Comparison of ENCODE assay signal across 22 cellular contexts in genomic region chr5:154686490-154686889, GRCh38.
"Had no signal": no experiment of that assay in that cellular context is flagged by ENCODE, and none has a peak within 500 bp of the region (broad histone marks: within the 10 kb centered on the region; RNA-seq: fewer than 3 reads in every experiment).

No MANE protein-coding gene starts in this region.

- H3K4me3 ChIP-seq: pancreas, tibial artery had no signal

- DNase-seq: activated CD4-positive, alpha-beta memory T cell treated with anti-CD3 and anti-CD28 coated beads for 36 hours; activated CD4-positive, alpha-beta T cell treated with anti-CD3 and anti-CD28 coated beads for 48 hours; activated CD4-positive, CD25-positive, alpha-beta regulatory T cell; activated naive CD4-positive, alpha-beta T cell treated with anti-CD3 and anti-CD28 coated beads for 36 hours; activated naive CD8-positive, alpha-beta T cell treated with anti-CD3 and anti-CD28 coated beads, Interleukin-2, amount 10 ng/mL, durations not matched to agents 7 days and 5 days; activated T-cell treated with anti-CD3 and anti-CD28 coated beads, Interleukin-2, amount 50 U/mL, for 48 hours; amygdala; cerebellar nuclear complex; cortex of kidney; endodermal cell; foreskin keratinocyte; kidney glomerular epithelial cell; nephron progenitor cell; pancreas; right cardiac atrium; stimulated activated CD4-positive, alpha-beta T cell treated with anti-CD3 and anti-CD28 coated beads, Interleukin-1b, Interleukin-23, amount 100 ng/mL, for 48 hours; substantia nigra; T-helper 9 cell; tibial artery had no signal

- H3K36me3 Mint-ChIP-seq: activated CD4-positive, alpha-beta memory T cell treated with anti-CD3 and anti-CD28 coated beads for 36 hours; activated naive CD8-positive, alpha-beta T cell treated with anti-CD3 and anti-CD28 coated beads, Interleukin-2, amount 10 ng/mL, durations not matched to agents 7 days and 5 days; memory B cell had no signal

- H3K4me3 Mint-ChIP-seq: activated CD4-positive, alpha-beta memory T cell treated with anti-CD3 and anti-CD28 coated beads for 36 hours; activated naive CD4-positive, alpha-beta T cell treated with anti-CD3 and anti-CD28 coated beads for 36 hours; activated naive CD8-positive, alpha-beta T cell treated with anti-CD3 and anti-CD28 coated beads, Interleukin-2, amount 10 ng/mL, durations not matched to agents 7 days and 5 days; endodermal cell; memory B cell; nephron progenitor cell; stimulated activated naive CD8-positive, alpha-beta T cell treated with anti-CD3 and anti-CD28 coated beads, Interleukin-15, Interleukin-2, amounts not matched to agents 100 ng/mL and 50 ng/mL, for 24 hours had no signal

- H3K9me3 Mint-ChIP-seq: activated CD4-positive, alpha-beta memory T cell treated with anti-CD3 and anti-CD28 coated beads for 36 hours; activated naive CD4-positive, alpha-beta T cell treated with anti-CD3 and anti-CD28 coated beads for 36 hours; activated naive CD8-positive, alpha-beta T cell treated with anti-CD3 and anti-CD28 coated beads, Interleukin-2, amount 10 ng/mL, durations not matched to agents 7 days and 5 days; memory B cell; stimulated activated naive CD8-positive, alpha-beta T cell treated with anti-CD3 and anti-CD28 coated beads, Interleukin-15, Interleukin-2, amounts not matched to agents 100 ng/mL and 50 ng/mL, for 24 hours had no signal

- H3K27ac Mint-ChIP-seq: activated CD4-positive, alpha-beta memory T cell treated with anti-CD3 and anti-CD28 coated beads for 36 hours; activated naive CD4-positive, alpha-beta T cell treated with anti-CD3 and anti-CD28 coated beads for 36 hours; activated naive CD8-positive, alpha-beta T cell treated with anti-CD3 and anti-CD28 coated beads, Interleukin-2, amount 10 ng/mL, durations not matched to agents 7 days and 5 days; endodermal cell; memory B cell; nephron progenitor cell; stimulated activated naive CD8-positive, alpha-beta T cell treated with anti-CD3 and anti-CD28 coated beads, Interleukin-15, Interleukin-2, amounts not matched to agents 100 ng/mL and 50 ng/mL, for 24 hours had no signal

- H3K36me3 ChIP-seq: pancreas, tibial artery had no signal

- H3K4me1 Mint-ChIP-seq: nephron progenitor cell had no signal

- H3K27ac ChIP-seq: epithelial cell of prostate, foreskin keratinocyte, pancreas, tibial artery had no signal

- H3K27me3 Mint-ChIP-seq: memory B cell had no signal

- H3K9me3 ChIP-seq: pancreas, tibial artery had no signal

- ATAC-seq: foreskin keratinocyte, pancreas, right cardiac atrium had no signal

- H3K27me3 ChIP-seq: foreskin keratinocyte, pancreas, tibial artery had no signal
